ENCODE assay signal across 26 cellular contexts in genomic region chr16:2239231-2239675, GRCh38. TPM values are rescaled to one million over a fixed set of nuclear protein-coding genes. Genes with fewer than 3 reads are reported as not detected.
DNase-seq lines count a peak whose midpoint lies in the region; ATAC-seq and TF ChIP-seq lines count a peak whose summit lies in the region.
"Had no signal": no experiment of that assay in that cellular context is flagged by ENCODE, and none has a peak within 500 bp of the region (broad histone marks: within the 10 kb centered on the region; RNA-seq: fewer than 3 reads in every experiment).

No MANE protein-coding gene starts in this region.

- 77 to 83% methylated on average over 1 to 4 of the region's 6 CpGs for WGBS in gastroesophageal sphincter (ENCODE audit: low coverage in 1 of 2), 2 donors

- ATAC-seq in gastroesophageal sphincter, result peak; percentile 15
- ATAC-seq: activated naive CD8-positive, alpha-beta T cell treated with anti-CD3 and anti-CD28 coated beads, Interleukin-2, amount 50 U/mL, for 24 hours; sciatic nerve; T-cell had no signal

- peaks cover 95% of the 10 kb centered on the region for H3K36me3 ChIP-seq in WERI-Rb-1
- H3K36me3 ChIP-seq in gastroesophageal sphincter, result peaks cover 0 to 64% of the 10 kb centered on the region in 2 donors
- H3K36me3 ChIP-seq: uterus had no signal

- H3K27ac ChIP-seq in WERI-Rb-1 (peak overlapping the region; percentile 25), gastroesophageal sphincter (peak overlapping the region in 1 of 4 donors; percentile 18)
- H3K27ac ChIP-seq: prostate gland, SJSA1, stomach, uterus had no signal

- intact Hi-C loops in posterior cingulate gyrus (cut with DNase I), result no loop called here

- peaks cover 6 to 28% (median 17%) of the 10 kb centered on the region in 3 donors for H3K4me1 ChIP-seq in gastroesophageal sphincter
- H3K4me1 ChIP-seq: SJSA1 had no signal

- H3K9me3 ChIP-seq in WERI-Rb-1 (ENCODE audit: severe bottlenecking), result no peaks in the 10 kb centered on the region
- H3K9me3 ChIP-seq in gastroesophageal sphincter, result no peaks in the 10 kb centered on the region
- H3K9me3 ChIP-seq: prostate gland, SJSA1, stomach, uterus had no signal

- no peak for TF ChIP-seq CTCF in WERI-Rb-1 (IDR thresholded peaks at IDR 0.05; ENCODE audit: low read depth, low read length)
- TF ChIP-seq CTCF in gastroesophageal sphincter (IDR thresholded peaks at IDR 0.05), result no peak
- no peak for TF ChIP-seq CTCF in GM20000 (IDR thresholded peaks at IDR 0.05; ENCODE audit: extremely low read depth, missing control alignments)

- H3K27me3 ChIP-seq in WERI-Rb-1 (ENCODE audit: insufficient read depth, low read depth, severe bottlenecking), result no peaks in the 10 kb centered on the region
- H3K27me3 ChIP-seq in gastroesophageal sphincter, result peaks cover 41% of the 10 kb centered on the region
- H3K27me3 ChIP-seq: SJSA1 had no signal

- TF ChIP-seq POLR2A in gastroesophageal sphincter (IDR thresholded peaks at IDR 0.05), result no peak

- no peak overlapping the region for H3K4me3 ChIP-seq in WERI-Rb-1 (ENCODE audit: low read depth, low read length)
- H3K4me3 ChIP-seq in gastroesophageal sphincter, result no peak overlapping the region
- H3K4me3 ChIP-seq: coronary artery, prostate gland, SJSA1, stomach, uterus had no signal

- DNase-seq in D341Med (ENCODE audit: low spot score), result peak; percentile 15
- no peak for DNase-seq in WERI-Rb-1
- no peak for DNase-seq in NCI-H524 treated with DMSO at 0.1 percent for 48 hours (lab: John Stamatoyannopoulos, UW)
- DNase-seq in posterior cingulate gyrus, result no peak
- DNase-seq in GM20000 (ENCODE audit: low spot score), result no peak
- DNase-seq: activated B cell treated with CpG ODN at 0.5 μM for 24 hours; activated CD4-positive, alpha-beta T cell treated with anti-CD3 and anti-CD28 coated beads, Interleukin-2, amount 10 ng/mL, durations not matched to agents 7 days and 5 days; activated naive CD8-positive, alpha-beta T cell treated with anti-CD3 and anti-CD28 coated beads, Interleukin-2, amount 50 U/mL, for 24 hours; activated T-cell treated with anti-CD3 and anti-CD28 coated beads, Interleukin-2, amount 50 U/mL, for 48 hours; CD4-positive, alpha-beta T cell; effector CD8-positive, alpha-beta T cell; erythroblast; foreskin melanocyte; GOT3; KBM-7; NCI-H1092 treated with DMSO at 0.1 percent for 48 hours; NCI-H2171; stimulated activated CD4-positive, alpha-beta T cell treated with anti-CD3 and anti-CD28 coated beads, Interleukin-4, amount 100 ng/mL, for 1 hour; stomach; T-cell; uterus had no signal

- TF ChIP-seq EP300 in gastroesophageal sphincter (IDR thresholded peaks at IDR 0.05), result no peak

RNA-seq across cellular contexts. Expression of gene DNASE1L2, which starts 3.0 kb away (rescaled TPM):
- total RNA-seq in gastroesophageal sphincter, result 1 to 10 TPM in 2 of 4 donors, under 1 TPM in 1, not detected in 1; 0.27 to 1.7 (median 1.1) TPM
- total RNA-seq: stomach had no signal

RNA-seq across cellular contexts. Expression of gene ECI1, which starts 12.1 kb away (rescaled TPM):
- 10 to 100 TPM; 41.9 to 85.1 (median 73.8) TPM for total RNA-seq in gastroesophageal sphincter

RNA-seq across cellular contexts. Expression of gene E4F1, which starts 15.9 kb away (rescaled TPM):
- 10 to 100 TPM; 23.1 to 35.2 (median 28.8) TPM for total RNA-seq in gastroesophageal sphincter

RNA-seq across cellular contexts. Expression of gene PGP, which starts 24.6 kb away (rescaled TPM):
- 10 to 100 TPM in 2 of 4 donors, 1 to 10 TPM in 2; 7.6 to 17.3 (median 12.5) TPM for total RNA-seq in gastroesophageal sphincter

RNA-seq across cellular contexts. Expression of gene BRICD5, which starts 28.6 kb away (rescaled TPM):
- 10 to 100 TPM in 1 of 4 donors, 1 to 10 TPM in 2, under 1 TPM in 1; 0.72 to 10.3 (median 3.5) TPM for total RNA-seq in gastroesophageal sphincter
